1 cellular context compared by ENCODE assay signal in genomic region chr2:170324640-170325046, GRCh38.
TF ChIP-seq lines count a peak whose summit lies in the region.

No MANE protein-coding gene starts in this region.

TF ChIP-seq in K562, 482 proteins besides CTCF, POLR2A, EP300 and RAD21 (continued from another document):
- TF ChIP-seq MECOM (CRISPR knock-in tag; IDR thresholded peaks at IDR 0.05) (0 out of 2 replicates have a peak, but pooled peaks have one; percentile 40), CTBP1 (IDR thresholded peaks at IDR 0.05; ENCODE audit: borderline replicate concordance) (peak; percentile 61; the same call in 1 of the 2 replicates), TOE1 (IDR thresholded peaks at IDR 0.05; ENCODE audit: borderline replicate concordance) (no peak), TOE1 (CRISPR knock-in tag; IDR thresholded peaks at IDR 0.05; ENCODE audit: borderline replicate concordance, low read depth) (0 out of 2 replicates have a peak, but pooled peaks have one; percentile 25), ID3 (CRISPR knock-in tag; IDR thresholded peaks at IDR 0.05) (no peak), ID3 (tag; IDR thresholded peaks at IDR 0.05) (peak; percentile 53; the same call in 1 of the 2 replicates)
